8 cellular contexts compared by ENCODE assay signal in the genomic region with DNA sequence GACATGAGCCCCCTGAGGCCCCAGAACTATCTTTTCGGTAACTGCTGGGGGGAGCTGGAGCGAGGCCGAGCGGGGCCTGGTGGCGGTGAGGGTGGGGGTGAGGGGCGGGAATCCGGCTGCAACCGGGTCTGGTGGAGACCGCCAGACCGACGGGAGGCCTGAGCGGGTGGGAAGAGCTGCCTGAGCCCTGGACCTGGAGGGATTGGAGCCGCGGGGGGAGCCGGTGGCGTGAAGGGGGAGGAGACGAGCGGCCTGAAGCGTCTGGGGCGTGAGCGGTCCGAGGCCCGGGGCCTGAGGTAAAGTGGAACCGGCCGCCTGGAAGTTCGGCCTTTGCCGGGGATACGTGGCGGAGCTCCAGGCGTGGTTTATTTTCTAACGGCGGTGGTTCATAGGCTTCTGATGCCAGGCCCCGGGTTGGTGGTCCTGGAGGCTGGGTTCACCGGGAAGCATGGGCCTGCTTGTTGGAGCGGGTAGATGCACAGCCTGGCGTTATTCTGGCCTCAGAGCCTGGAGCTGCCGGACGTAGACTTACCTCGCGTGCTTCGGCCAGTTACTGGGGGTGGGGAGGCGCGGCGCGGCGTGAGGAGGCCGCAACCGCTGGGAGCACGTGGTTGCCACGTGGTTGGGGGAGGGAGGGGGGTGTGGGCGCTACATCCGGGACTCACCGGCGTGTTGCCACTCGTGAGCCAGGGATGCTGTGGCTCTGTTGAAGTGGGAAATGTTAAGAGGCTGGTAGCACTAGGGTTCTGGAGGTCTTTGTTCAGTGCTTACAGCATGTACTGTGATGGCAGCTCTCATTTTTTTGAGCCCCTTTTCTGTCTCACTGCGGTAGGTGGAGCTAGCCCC. TPM values are rescaled to one million over a fixed set of nuclear protein-coding genes. Genes with fewer than 3 reads are reported as not detected.
DNase-seq lines count a peak whose midpoint lies in the region; ATAC-seq and FAIRE-seq lines count a peak whose summit lies in the region.

No MANE protein-coding gene starts in this region.

- no peaks in the 10 kb centered on the region for H3K27me3 Mint-ChIP-seq in activated T-cell treated with anti-CD3 and anti-CD28 coated beads, Interleukin-2, amount 50 U/mL, for 24 hours

- H3K36me3 Mint-ChIP-seq in activated T-cell treated with anti-CD3 and anti-CD28 coated beads, Interleukin-2, amount 50 U/mL, for 24 hours (ENCODE audit: low read depth) = peaks cover 64% of the 10 kb centered on the region

- H3K27ac Mint-ChIP-seq in activated T-cell treated with anti-CD3 and anti-CD28 coated beads, Interleukin-2, amount 50 U/mL, for 24 hours = peak overlapping the region; percentile 99

- peak; percentile 87 for FAIRE-seq in GM19239 (lab: Jason Lieb, UNC)

- DNase-seq in GM19239 (ENCODE audit: insufficient read length, low spot score) = no peak
- peak; percentile 89 for DNase-seq in OCI-M1 (lab: John Stamatoyannopoulos, UW)
- DNase-seq in activated T-cell treated with anti-CD3 and anti-CD28 coated beads, Interleukin-2, amount 50 U/mL, for 24 hours = peak; percentile 90
- DNase-seq in myocyte (ENCODE audit: low read depth) = peak; percentile 86
- DNase-seq in stimulated activated CD8-positive, alpha-beta memory T cell treated with anti-CD3 and anti-CD28 coated beads, Interleukin-7, amount 100 ng/mL, for 4 hours (ENCODE audit: low read depth in 2 of 2) = peak; percentile 77 to 79

- ATAC-seq in HG03442 (IDR thresholded peaks at IDR 0.05; ENCODE audit: unreplicated experiment) (peak; percentile 28), esophagus mucosa (peak; percentile 70)

- peak overlapping the region; percentile 68 to 98 (median 87) for H3K4me2 ChIP-seq in BLaER1 treated with 17β-estradiol and CSF1 and Interleukin-3, amounts not matched to agents 10 nM and 100 nM

- peak overlapping the region; percentile 91 to 99 (median 96) for H3K9ac ChIP-seq in BLaER1 treated with 17β-estradiol and CSF1 and Interleukin-3, amounts not matched to agents 10 nM and 100 nM

- peaks cover 27 to 40% (median 34%) of the 10 kb centered on the region in 10 experiments for H3K4me1 ChIP-seq in BLaER1 treated with 17β-estradiol and CSF1 and Interleukin-3, amounts not matched to agents 10 nM and 100 nM

- H3K36me3 ChIP-seq in BLaER1 treated with 17β-estradiol and CSF1 and Interleukin-3, amounts not matched to agents 10 nM and 100 nM = peaks cover 32 to 48% (median 47%) of the 10 kb centered on the region in 11 experiments

- H4K20me1 ChIP-seq in BLaER1 treated with 17β-estradiol and CSF1 and Interleukin-3, amounts not matched to agents 10 nM and 100 nM = peaks cover 52 to 55% (median 54%) of the 10 kb centered on the region in 11 experiments

- peak overlapping the region; percentile 82 to 99 (median 94) for H3K4me3 ChIP-seq in BLaER1 treated with 17β-estradiol and CSF1 and Interleukin-3, amounts not matched to agents 10 nM and 100 nM

- H3K9me3 ChIP-seq in BLaER1 treated with 17β-estradiol and CSF1 and Interleukin-3, amounts not matched to agents 10 nM and 100 nM (replicated peaks in 1 of 11) = peaks cover 0 to 9% (median 0%) of the 10 kb centered on the region in 11 experiments; a peak in 3 of 22 replicates

- H3K4me3 Mint-ChIP-seq in activated T-cell treated with anti-CD3 and anti-CD28 coated beads, Interleukin-2, amount 50 U/mL, for 24 hours = peak overlapping the region; percentile 97

- peak overlapping the region; percentile 82 to 98 (median 93) for H3K27ac ChIP-seq in BLaER1 treated with 17β-estradiol and CSF1 and Interleukin-3, amounts not matched to agents 10 nM and 100 nM

- no peaks in the 10 kb centered on the region for H3K9me3 Mint-ChIP-seq in activated T-cell treated with anti-CD3 and anti-CD28 coated beads, Interleukin-2, amount 50 U/mL, for 24 hours

- H3K27me3 ChIP-seq in BLaER1 treated with 17β-estradiol and CSF1 and Interleukin-3, amounts not matched to agents 10 nM and 100 nM = no peaks in the 10 kb centered on the region

- peaks cover 57% of the 10 kb centered on the region for H3K4me1 Mint-ChIP-seq in activated T-cell treated with anti-CD3 and anti-CD28 coated beads, Interleukin-2, amount 50 U/mL, for 24 hours (ENCODE audit: low read depth)

RNA-seq across cellular contexts. Expression of gene NPM1, which starts 0.5 kb away (rescaled TPM):
- total RNA-seq in esophagus mucosa (922 TPM), myocyte (802 and 836 TPM in 2 replicates)
- polyA plus RNA-seq in myocyte (2012) = 749 TPM

RNA-seq across cellular contexts. Expression of gene FGF18, which starts 31.3 kb away (rescaled TPM):
- total RNA-seq in esophagus mucosa (0.08 TPM), myocyte (0.16 TPM in 1 of 2 replicates, not detected in the other)
- 0.11 TPM for polyA plus RNA-seq in myocyte (2012)
